ENCODE assay signal across 2 cellular contexts in genomic region chr14:100285913-100286400, GRCh38.
TF ChIP-seq lines count a peak whose summit lies in the region.

No MANE protein-coding gene starts in this region.

TF ChIP-seq in SK-N-SH, 30 proteins besides CTCF, POLR2A, EP300 and RAD21 (continued from another document):
- TF ChIP-seq, protein P1, sequence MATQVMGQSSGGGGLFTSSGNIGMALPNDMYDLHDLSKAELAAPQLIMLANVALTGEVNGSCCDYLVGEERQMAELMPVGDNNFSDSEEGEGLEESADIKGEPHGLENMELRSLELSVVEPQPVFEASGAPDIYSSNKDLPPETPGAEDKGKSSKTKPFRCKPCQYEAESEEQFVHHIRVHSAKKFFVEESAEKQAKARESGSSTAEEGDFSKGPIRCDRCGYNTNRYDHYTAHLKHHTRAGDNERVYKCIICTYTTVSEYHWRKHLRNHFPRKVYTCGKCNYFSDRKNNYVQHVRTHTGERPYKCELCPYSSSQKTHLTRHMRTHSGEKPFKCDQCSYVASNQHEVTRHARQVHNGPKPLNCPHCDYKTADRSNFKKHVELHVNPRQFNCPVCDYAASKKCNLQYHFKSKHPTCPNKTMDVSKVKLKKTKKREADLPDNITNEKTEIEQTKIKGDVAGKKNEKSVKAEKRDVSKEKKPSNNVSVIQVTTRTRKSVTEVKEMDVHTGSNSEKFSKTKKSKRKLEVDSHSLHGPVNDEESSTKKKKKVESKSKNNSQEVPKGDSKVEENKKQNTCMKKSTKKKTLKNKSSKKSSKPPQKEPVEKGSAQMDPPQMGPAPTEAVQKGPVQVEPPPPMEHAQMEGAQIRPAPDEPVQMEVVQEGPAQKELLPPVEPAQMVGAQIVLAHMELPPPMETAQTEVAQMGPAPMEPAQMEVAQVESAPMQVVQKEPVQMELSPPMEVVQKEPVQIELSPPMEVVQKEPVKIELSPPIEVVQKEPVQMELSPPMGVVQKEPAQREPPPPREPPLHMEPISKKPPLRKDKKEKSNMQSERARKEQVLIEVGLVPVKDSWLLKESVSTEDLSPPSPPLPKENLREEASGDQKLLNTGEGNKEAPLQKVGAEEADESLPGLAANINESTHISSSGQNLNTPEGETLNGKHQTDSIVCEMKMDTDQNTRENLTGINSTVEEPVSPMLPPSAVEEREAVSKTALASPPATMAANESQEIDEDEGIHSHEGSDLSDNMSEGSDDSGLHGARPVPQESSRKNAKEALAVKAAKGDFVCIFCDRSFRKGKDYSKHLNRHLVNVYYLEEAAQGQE (IDR thresholded peaks at IDR 0.05; ENCODE audit: low read depth, low read length), result no peak
- TF ChIP-seq TAF1 (IDR thresholded peaks at IDR 0.05; ENCODE audit: borderline replicate concordance, low read depth, low read length), result no peak
- TF ChIP-seq FOSL2 (IDR thresholded peaks at IDR 0.05; ENCODE audit: borderline replicate concordance, low read depth), result no peak
- no peak for TF ChIP-seq NRF1 (IDR thresholded peaks at IDR 0.05; ENCODE audit: low read depth, low read length)
- TF ChIP-seq YY1 (IDR thresholded peaks at IDR 0.05; ENCODE audit: low read depth), result no peak
- no peak for TF ChIP-seq IRF3 (IDR thresholded peaks at IDR 0.05; ENCODE audit: low read depth, low read length)
- TF ChIP-seq FOXJ3 (CRISPR knock-in tag; IDR thresholded peaks at IDR 0.05), result no peak
- no peak for TF ChIP-seq SMC3 (IDR thresholded peaks at IDR 0.05; ENCODE audit: low read depth, low read length)
- TF ChIP-seq NFIC (IDR thresholded peaks at IDR 0.05; ENCODE audit: borderline replicate concordance), result no peak
TF ChIP-seq in SK-N-SH: peak in this region for 0.

TF ChIP-seq in SK-N-SH treated with all-trans-retinoic acid at 6 μM for 48 hours, 23 proteins besides CTCF, POLR2A, EP300 and RAD21 (continued from another document):
- TF ChIP-seq, protein P2, sequence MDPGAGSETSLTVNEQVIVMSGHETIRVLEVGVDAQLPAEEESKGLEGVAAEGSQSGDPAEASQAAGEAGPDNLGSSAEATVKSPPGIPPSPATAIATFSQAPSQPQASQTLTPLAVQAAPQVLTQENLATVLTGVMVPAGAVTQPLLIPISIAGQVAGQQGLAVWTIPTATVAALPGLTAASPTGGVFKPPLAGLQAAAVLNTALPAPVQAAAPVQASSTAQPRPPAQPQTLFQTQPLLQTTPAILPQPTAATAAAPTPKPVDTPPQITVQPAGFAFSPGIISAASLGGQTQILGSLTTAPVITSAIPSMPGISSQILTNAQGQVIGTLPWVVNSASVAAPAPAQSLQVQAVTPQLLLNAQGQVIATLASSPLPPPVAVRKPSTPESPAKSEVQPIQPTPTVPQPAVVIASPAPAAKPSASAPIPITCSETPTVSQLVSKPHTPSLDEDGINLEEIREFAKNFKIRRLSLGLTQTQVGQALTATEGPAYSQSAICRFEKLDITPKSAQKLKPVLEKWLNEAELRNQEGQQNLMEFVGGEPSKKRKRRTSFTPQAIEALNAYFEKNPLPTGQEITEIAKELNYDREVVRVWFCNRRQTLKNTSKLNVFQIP (CRISPR knock-in tag; IDR thresholded peaks at IDR 0.05; ENCODE audit: borderline replicate concordance, low read depth), result no peak
- no peak for TF ChIP-seq ZNF70 (CRISPR knock-in tag; IDR thresholded peaks at IDR 0.05)
- no peak for TF ChIP-seq SNAI2 (CRISPR knock-in tag; IDR thresholded peaks at IDR 0.05)
- TF ChIP-seq TCF4 (CRISPR knock-in tag; IDR thresholded peaks at IDR 0.05; ENCODE audit: borderline replicate concordance), result no peak
